In genomic region chr3:23448998-23449537, GRCh38 we compare ENCODE assay signal across 29 cellular contexts.
"Had no signal": no experiment of that assay in that cellular context is flagged by ENCODE, and none has a peak within 500 bp of the region (broad histone marks: within the 10 kb centered on the region; RNA-seq: fewer than 3 reads in every experiment).

No MANE protein-coding gene starts in this region.

- H3K36me3 ChIP-seq: breast epithelium, spleen, transverse colon had no signal

- DNase-seq: activated CD4-positive, alpha-beta memory T cell treated with anti-CD3 and anti-CD28 coated beads for 36 hours; activated CD4-positive, alpha-beta T cell treated with anti-CD3 and anti-CD28 coated beads for 48 hours; activated CD8-positive, alpha-beta memory T cell treated with anti-CD3 and anti-CD28 coated beads, Interleukin-2, amount 50 U/mL, for 4 hours; activated gamma-delta T cell; activated naive CD4-positive, alpha-beta T cell treated with anti-CD3 and anti-CD28 coated beads, Interleukin-2, amount 50 U/mL, for 16 hours; activated T-cell treated with anti-CD3 and anti-CD28 coated beads, Interleukin-2, amount 50 U/mL, for 1 hour; amniotic stem cell; central memory CD4-positive, alpha-beta T cell; endodermal cell; foreskin fibroblast; mammary epithelial cell; naive thymus-derived CD4-positive, alpha-beta T cell; nucleus accumbens; psoas muscle; spleen; stimulated activated naive CD8-positive, alpha-beta T cell treated with anti-CD3 and anti-CD28 coated beads, Interleukin-15, Interleukin-2, amounts not matched to agents 100 U/mL and 50 U/mL, for 24 hours; T-helper 9 cell; testis; transverse colon had no signal

- H2AFZ ChIP-seq: parathyroid adenoma had no signal

- H3K36me3 Mint-ChIP-seq: activated CD4-positive, alpha-beta memory T cell treated with anti-CD3 and anti-CD28 coated beads for 36 hours; mesothelial cell of epicardium; naive thymus-derived CD4-positive, alpha-beta T cell had no signal

- ATAC-seq: activated CD4-positive, CD25-positive, alpha-beta regulatory T cell treated with anti-CD3 and anti-CD28 coated beads, Interleukin-2, amount 50 U/mL, for 24 hours; esophagus mucosa; naive thymus-derived CD4-positive, alpha-beta T cell; psoas muscle; stimulated activated naive CD8-positive, alpha-beta T cell treated with anti-CD3 and anti-CD28 coated beads, Interleukin-15, Interleukin-2, amounts not matched to agents 100 U/mL and 50 U/mL, for 24 hours had no signal

- H3K4me3 ChIP-seq: breast epithelium, psoas muscle, spleen, testis, transverse colon had no signal

- H3K27me3 Mint-ChIP-seq: activated CD4-positive, alpha-beta memory T cell treated with anti-CD3 and anti-CD28 coated beads for 36 hours had no signal

- H3K9ac ChIP-seq: parathyroid adenoma had no signal

- H3K4me1 ChIP-seq: breast epithelium, parathyroid adenoma, transverse colon had no signal

- H3K9me3 Mint-ChIP-seq: activated CD4-positive, alpha-beta memory T cell treated with anti-CD3 and anti-CD28 coated beads for 36 hours; dendritic cell treated with granulocyte-macrophage colony-stimulating factor and Interleukin-4, amounts not matched to agents 40 ng/mL and 50 ng/mL, for 4 days; endodermal cell; mesothelial cell of epicardium; naive thymus-derived CD4-positive, alpha-beta T cell; neural crest cell; T-helper 1 cell treated with Interleukin-12 subunit alpha and Interleukin-12 subunit beta and Interleukin-4 antibody, amounts not matched to agents 30 μg/mL and 1 μg/mL, for 36 hours had no signal

- H3K27me3 ChIP-seq: breast epithelium, spleen, testis, transverse colon had no signal

- H3K27ac Mint-ChIP-seq: activated CD4-positive, alpha-beta memory T cell treated with anti-CD3 and anti-CD28 coated beads for 36 hours; dendritic cell treated with granulocyte-macrophage colony-stimulating factor and Interleukin-4, amounts not matched to agents 40 ng/mL and 50 ng/mL, for 4 days; endodermal cell; mesothelial cell of epicardium; naive thymus-derived CD4-positive, alpha-beta T cell; T-helper 1 cell treated with Interleukin-12 subunit alpha and Interleukin-12 subunit beta and Interleukin-4 antibody, amounts not matched to agents 30 μg/mL and 1 μg/mL, for 36 hours had no signal

- H3K4me3 Mint-ChIP-seq: activated CD4-positive, alpha-beta memory T cell treated with anti-CD3 and anti-CD28 coated beads for 36 hours; dendritic cell treated with granulocyte-macrophage colony-stimulating factor and Interleukin-4, amounts not matched to agents 40 ng/mL and 50 ng/mL, for 4 days; endodermal cell; mesothelial cell of epicardium; naive thymus-derived CD4-positive, alpha-beta T cell; neural crest cell; T-helper 1 cell treated with Interleukin-12 subunit alpha and Interleukin-12 subunit beta and Interleukin-4 antibody, amounts not matched to agents 30 μg/mL and 1 μg/mL, for 36 hours had no signal

- H3K27ac ChIP-seq: breast epithelium, parathyroid adenoma, psoas muscle, spleen, testis, transverse colon, VCaP had no signal

- FAIRE-seq: TTC549 had no signal

- H3K9me3 ChIP-seq: breast epithelium, psoas muscle, spleen, testis, transverse colon had no signal
